Comparison of ENCODE assay signal across 8 cellular contexts in the genomic region with DNA sequence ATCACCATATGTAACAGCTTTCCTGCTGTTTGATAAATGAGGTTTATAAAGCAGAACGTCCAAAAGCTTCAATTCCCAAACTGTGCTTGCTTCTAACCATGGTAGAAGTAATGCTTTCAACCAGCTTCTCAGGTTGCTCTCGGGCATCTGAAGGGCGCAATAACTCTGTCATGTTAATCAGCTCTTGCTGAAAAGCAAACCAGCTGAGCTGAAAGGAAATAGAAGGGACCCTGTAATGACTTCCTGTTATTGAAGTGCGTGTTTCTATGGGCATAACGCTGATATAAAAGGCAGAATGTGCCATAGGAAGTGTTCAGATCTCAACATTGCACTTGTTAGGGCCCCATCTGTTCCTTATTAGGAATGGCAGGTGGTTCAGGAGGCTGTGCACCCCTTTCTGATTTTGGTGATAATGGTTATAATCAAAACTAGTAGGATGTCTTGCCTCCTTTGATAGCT. TPM values are rescaled to one million over a fixed set of nuclear protein-coding genes. Genes with fewer than 3 reads are reported as not detected.
A peak's percentile ranks its signal among the peaks of the same experiment; 100 is the strongest.
DNase-seq lines count a peak whose midpoint lies in the region; ATAC-seq and TF ChIP-seq lines count a peak whose summit lies in the region.

No MANE protein-coding gene starts in this region.

- H2AFZ ChIP-seq in parathyroid adenoma = no peak overlapping the region

- TF ChIP-seq CTCF in Peyer's patch (IDR thresholded peaks at IDR 0.05) = no peak
- TF ChIP-seq CTCF in colonic mucosa (IDR thresholded peaks at IDR 0.05) = no peak
- no peak for TF ChIP-seq CTCF in parathyroid adenoma (IDR thresholded peaks at IDR 0.05)

- intact Hi-C loops in colonic mucosa (cut with DNase I) = no loop called here

- H3K27ac ChIP-seq in Peyer's patch (peak overlapping the region in 3 of 4 donors; percentile 34 to 56 (median 35)), colonic mucosa (peak overlapping the region; percentile 16), parathyroid adenoma (peak overlapping the region; percentile 24)

- peaks cover 8% of the 10 kb centered on the region for H3K79me2 ChIP-seq in parathyroid adenoma

- no peak for TF ChIP-seq POLR2A in Peyer's patch (IDR thresholded peaks at IDR 0.05)

- peak overlapping the region; percentile 41 for H3K4me2 ChIP-seq in parathyroid adenoma (ENCODE audit: low read length)

- H3K4me3 ChIP-seq in Peyer's patch (no peak overlapping the region), colonic mucosa (no peak overlapping the region), parathyroid adenoma (ENCODE audit: low read depth, low read length) (no peak overlapping the region)

- H3K9me3 ChIP-seq in Peyer's patch (no peaks in the 10 kb centered on the region), colonic mucosa (no peaks in the 10 kb centered on the region), parathyroid adenoma (ENCODE audit: control insufficient read depth, low read length) (no peaks in the 10 kb centered on the region)

- H3K36me3 ChIP-seq in Peyer's patch (peaks cover 0 to 5% (median 0%) of the 10 kb centered on the region in 3 donors), colonic mucosa (no peaks in the 10 kb centered on the region), parathyroid adenoma (ENCODE audit: control insufficient read depth, insufficient read depth, low read length) (no peaks in the 10 kb centered on the region)

- peak; percentile 47 for ATAC-seq in GM18907 (IDR thresholded peaks at IDR 0.05; ENCODE audit: unreplicated experiment)
- ATAC-seq in HG03196 (IDR thresholded peaks at IDR 0.05; ENCODE audit: unreplicated experiment) = peak; percentile 42
- ATAC-seq in HG02885 (IDR thresholded peaks at IDR 0.05; ENCODE audit: poor library complexity, unreplicated experiment) = no peak

- H3K27me3 ChIP-seq in Peyer's patch (no peaks in the 10 kb centered on the region), colonic mucosa (no peaks in the 10 kb centered on the region), parathyroid adenoma (ENCODE audit: control insufficient read depth, insufficient read depth, low read length) (no peaks in the 10 kb centered on the region)

- H3K9ac ChIP-seq in colonic mucosa (ENCODE audit: low read depth in 2 of 2, low read length in 2 of 2) = no peak overlapping the region
- H3K9ac ChIP-seq in parathyroid adenoma = no peak overlapping the region

- DNase-seq in Peyer's patch (peak in 1 of 3 donors; percentile 17), colonic mucosa (no peak), NCI-H446 (lab: John Stamatoyannopoulos, UW) (no peak), D341Med (ENCODE audit: low spot score) (no peak)

- peaks cover 0 to 27% (median 2%) of the 10 kb centered on the region in 4 donors for H3K4me1 ChIP-seq in Peyer's patch
- H3K4me1 ChIP-seq in colonic mucosa = peaks cover 8% of the 10 kb centered on the region
- peaks cover 7% of the 10 kb centered on the region for H3K4me1 ChIP-seq in parathyroid adenoma

RNA-seq across cellular contexts. Expression of gene HERC3, which starts 21.2 kb away (rescaled TPM):
- total RNA-seq in Peyer's patch (10 to 100 TPM; 50.5 to 73.4 (median 57.4) TPM), colonic mucosa (10 to 100 TPM; 23.0 to 51.4 TPM)
